22 cellular contexts compared by ENCODE assay signal in genomic region chr10:29798876-29799690, GRCh38.
DNase-seq lines count a peak whose midpoint lies in the region; ATAC-seq and TF ChIP-seq lines count a peak whose summit lies in the region.
"Had no signal": no experiment of that assay in that cellular context is flagged by ENCODE, and none has a peak within 500 bp of the region (broad histone marks: within the 10 kb centered on the region; RNA-seq: fewer than 3 reads in every experiment).

No MANE protein-coding gene starts in this region.

- WGBS in sigmoid colon, 2 donors, result 84 to 91% methylated on average over 6 of the region's 6 CpGs

- H3K4me3 Mint-ChIP-seq in activated T-helper 2 cell treated with anti-CD3 and anti-CD28 coated beads, Interferon-gamma antibody, Interleukin-2, Interleukin-4, amounts not matched to agents 10 μg/mL and 5 μg/mL and 100 μg/mL, durations not matched to agents 14 hours and 24 hours and 36 hours (ENCODE audit: low read depth), result no peak overlapping the region
- H3K4me3 Mint-ChIP-seq: CD8-positive, alpha-beta memory T cell; GM23338 had no signal

- no peak for TF ChIP-seq CTCF in right atrium auricular region (IDR thresholded peaks at IDR 0.05)
- no peak for TF ChIP-seq CTCF in sigmoid colon (IDR thresholded peaks at IDR 0.05)

- peak; percentile 9 for DNase-seq in right atrium auricular region (ENCODE audit: low spot score)
- DNase-seq in left ventricle myocardium superior, result no peak
- DNase-seq in dermis blood vessel endothelial cell, result peak; percentile 71
- peak; percentile 61 for DNase-seq in fibroblast of peridontal ligament (ENCODE audit: extremely low read depth)
- DNase-seq in sigmoid colon, result no peak
- DNase-seq in midbrain (lab: John Stamatoyannopoulos, UW), result no peak
- no peak for DNase-seq in activated T-helper 2 cell treated with anti-CD3 and anti-CD28 coated beads, Interferon-gamma antibody, Interleukin-2, Interleukin-4, amounts not matched to agents 10 μg/mL and 5 μg/mL and 100 μg/mL, durations not matched to agents 14 hours and 24 hours and 36 hours (ENCODE audit: low spot score)
- DNase-seq: 8988T; C1 segment of cervical spinal cord; CD8-positive, alpha-beta memory T cell; DMS79; MM.1S; NCI-H1092 treated with DMSO at 0.1 percent for 48 hours; NCI-H2081; NCI-H2171 treated with DMSO at 0.1 percent for 48 hours; NCI-H748 treated with DMSO at 0.1 percent for 48 hours; NK-92 treated with Interleukin-12 subunit alpha and Interleukin-12 subunit beta, amount 100 ng/mL, for 24 hours; SHP77 had no signal

- H3K9me3 Mint-ChIP-seq in activated T-helper 2 cell treated with anti-CD3 and anti-CD28 coated beads, Interferon-gamma antibody, Interleukin-2, Interleukin-4, amounts not matched to agents 10 μg/mL and 5 μg/mL and 100 μg/mL, durations not matched to agents 14 hours and 24 hours and 36 hours, result no peaks in the 10 kb centered on the region
- H3K9me3 Mint-ChIP-seq: CD8-positive, alpha-beta memory T cell; GM23338 had no signal

- H3K27ac ChIP-seq in right atrium auricular region (no peak overlapping the region), sigmoid colon (peak overlapping the region in 3 of 4 donors; percentile 88 to 94 (median 92))
- H3K27ac ChIP-seq: SK-N-MC had no signal

- H3K4me1 Mint-ChIP-seq in activated T-helper 2 cell treated with anti-CD3 and anti-CD28 coated beads, Interferon-gamma antibody, Interleukin-2, Interleukin-4, amounts not matched to agents 10 μg/mL and 5 μg/mL and 100 μg/mL, durations not matched to agents 14 hours and 24 hours and 36 hours (ENCODE audit: low read depth), result peaks cover 3% of the 10 kb centered on the region
- H3K4me1 Mint-ChIP-seq: GM23338 had no signal

- H3K36me3 ChIP-seq in right atrium auricular region (no peaks in the 10 kb centered on the region), sigmoid colon (no peaks in the 10 kb centered on the region)

- ATAC-seq in left ventricle myocardium superior (no peak), GM18858 (IDR thresholded peaks at IDR 0.05; ENCODE audit: unreplicated experiment) (no peak)
- ATAC-seq: GM23338, HCT116 had no signal

- no peak for TF ChIP-seq EP300 in sigmoid colon (IDR thresholded peaks at IDR 0.05)

- intact Hi-C loops in left ventricle myocardium superior (cut with micrococcal nuclease) (no loop called here), sigmoid colon (cut with DNase I) (loop anchor here (5.0 kb wide), 1 partner anchor 38 kb away; no protein-coding TSS in a partner anchor)
- intact Hi-C loops in activated T-helper 2 cell treated with anti-CD3 and anti-CD28 coated beads, Interferon-gamma antibody, Interleukin-2, Interleukin-4, amounts not matched to agents 10 μg/mL and 5 μg/mL and 100 μg/mL, durations not matched to agents 14 hours and 24 hours and 36 hours (cut with micrococcal nuclease), result no loop called here

- TF ChIP-seq POLR2A in sigmoid colon (IDR thresholded peaks at IDR 0.05), result no peak

- H3K4me1 ChIP-seq in right atrium auricular region, result peaks cover 0 to 12% of the 10 kb centered on the region in 2 donors
- H3K4me1 ChIP-seq in sigmoid colon, result peaks cover 0 to 68% (median 59%) of the 10 kb centered on the region in 4 donors

- H3K27ac Mint-ChIP-seq in activated T-helper 2 cell treated with anti-CD3 and anti-CD28 coated beads, Interferon-gamma antibody, Interleukin-2, Interleukin-4, amounts not matched to agents 10 μg/mL and 5 μg/mL and 100 μg/mL, durations not matched to agents 14 hours and 24 hours and 36 hours, result no peak overlapping the region
- H3K27ac Mint-ChIP-seq: GM23338 had no signal

- no peaks in the 10 kb centered on the region for H3K27me3 Mint-ChIP-seq in activated T-helper 2 cell treated with anti-CD3 and anti-CD28 coated beads, Interferon-gamma antibody, Interleukin-2, Interleukin-4, amounts not matched to agents 10 μg/mL and 5 μg/mL and 100 μg/mL, durations not matched to agents 14 hours and 24 hours and 36 hours (ENCODE audit: low read depth)

- no peaks in the 10 kb centered on the region for H3K9me3 ChIP-seq in right atrium auricular region
- H3K9me3 ChIP-seq in sigmoid colon, result no peaks in the 10 kb centered on the region

- no peaks in the 10 kb centered on the region for H3K27me3 ChIP-seq in right atrium auricular region
- no peaks in the 10 kb centered on the region for H3K27me3 ChIP-seq in sigmoid colon

- H3K4me3 ChIP-seq in right atrium auricular region (no peak overlapping the region), sigmoid colon (no peak overlapping the region)
- H3K4me3 ChIP-seq: GM23338, SK-N-MC had no signal

- no peaks in the 10 kb centered on the region for H3K36me3 Mint-ChIP-seq in activated T-helper 2 cell treated with anti-CD3 and anti-CD28 coated beads, Interferon-gamma antibody, Interleukin-2, Interleukin-4, amounts not matched to agents 10 μg/mL and 5 μg/mL and 100 μg/mL, durations not matched to agents 14 hours and 24 hours and 36 hours (ENCODE audit: low read depth)

Comparison
In these comparisons a context has a peak if more than half of its experiments do, and no peak if none do; other contexts are left out.
1. DNase-seq: peak in right atrium auricular region (single experiment), dermis blood vessel endothelial cell (single experiment) and fibroblast of peridontal ligament (single experiment); none in left ventricle myocardium superior (single experiment), sigmoid colon (single experiment), midbrain (single experiment) and activated T-helper 2 cell treated with anti-CD3 and anti-CD28 coated beads, Interferon-gamma antibody, Interleukin-2, Interleukin-4, amounts not matched to agents 10 μg/mL and 5 μg/mL and 100 μg/mL, durations not matched to agents 14 hours and 24 hours and 36 hours (single experiment).
2. H3K27ac ChIP-seq: peak in sigmoid colon (3 of 4); none in right atrium auricular region (0 of 2).